23 cellular contexts compared by ENCODE assay signal in the genomic region with DNA sequence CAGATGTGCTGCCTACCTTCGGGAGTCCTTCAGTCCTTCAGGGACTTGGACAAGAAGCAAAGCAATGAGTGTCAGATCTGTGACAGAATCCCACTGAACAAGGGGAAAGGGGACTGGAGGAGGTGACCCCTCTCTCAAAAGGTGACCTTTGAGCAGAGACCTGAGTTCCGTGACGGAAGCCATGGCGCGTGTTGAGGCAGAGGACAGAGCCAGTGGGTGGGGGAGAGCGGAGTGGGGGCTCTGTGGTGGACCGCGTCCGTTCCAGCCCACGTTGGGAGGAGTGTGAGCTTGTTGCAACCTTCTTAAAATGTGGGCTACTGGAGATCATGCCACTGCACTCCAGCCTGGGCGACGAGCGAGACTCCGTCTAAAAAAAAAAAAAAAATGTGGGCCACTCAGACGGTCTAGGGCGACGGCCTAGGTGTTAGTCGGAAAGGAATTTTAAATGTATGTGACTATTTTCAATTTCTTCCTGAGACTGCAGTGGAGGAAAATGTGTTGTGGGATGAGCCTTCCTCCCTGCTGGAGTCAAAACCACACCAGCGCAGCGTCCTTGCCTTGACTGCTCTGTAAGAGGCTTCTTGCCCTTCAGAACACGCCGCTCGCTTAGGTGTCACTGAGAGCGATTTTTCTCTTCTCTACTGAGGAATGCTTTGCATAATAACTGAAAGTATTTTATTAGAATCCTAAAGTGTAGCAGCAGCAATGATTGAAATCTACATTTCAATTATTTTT.
DNase-seq lines count a peak whose midpoint lies in the region; ATAC-seq and TF ChIP-seq lines count a peak whose summit lies in the region.
"Had no signal": no experiment of that assay in that cellular context is flagged by ENCODE, and none has a peak within 500 bp of the region (broad histone marks: within the 10 kb centered on the region; RNA-seq: fewer than 3 reads in every experiment).

No MANE protein-coding gene starts in this region.

- H3K9me2 ChIP-seq in MM.1S (replicated peaks; ENCODE audit: insufficient read depth, low read length), result no peaks in the 10 kb centered on the region

- H3K27ac Mint-ChIP-seq in activated T-cell treated with anti-CD3 and anti-CD28 coated beads, Interleukin-2, amount 50 U/mL, for 24 hours, result peak overlapping the region; percentile 86
- H3K27ac Mint-ChIP-seq in activated CD4-positive, alpha-beta memory T cell treated with anti-CD3 and anti-CD28 coated beads, Interleukin-2, amount 10 ng/mL, durations not matched to agents 7 days and 5 days, result peak overlapping the region; percentile 28
- peak overlapping the region; percentile 85 for H3K27ac Mint-ChIP-seq in stimulated activated naive B cell treated with anti-CD40 and anti-IgM and Interleukin-4, amounts not matched to agents 10 μg/mL and 1 μg/mL and 100 μg/mL, for 72 hours
- H3K27ac Mint-ChIP-seq: HFFc6 had no signal

- H3K4me1 ChIP-seq in MM.1S (ENCODE audit: low read length) (no peaks in the 10 kb centered on the region), mammary epithelial cell (ENCODE audit: insufficient read depth, low read length) (no peaks in the 10 kb centered on the region)
- H3K4me1 ChIP-seq: A549, ascending aorta had no signal

- H3K4me2 ChIP-seq in MM.1S (ENCODE audit: low read depth, low read length), result no peak overlapping the region
- H3K4me2 ChIP-seq in mammary epithelial cell (ENCODE audit: insufficient read depth, low read depth, low read length), result no peak overlapping the region
- H3K4me2 ChIP-seq: A549 had no signal

- CTCF ChIA-PET in activated CD4-positive, alpha-beta memory T cell treated with anti-CD3 and anti-CD28 coated beads, Interleukin-2, amount 10 ng/mL, durations not matched to agents 7 days and 5 days (lab: Charles Lee), result no interaction called here
- CTCF ChIA-PET in mammary epithelial cell (lab: Charles Lee; ENCODE audit: low non-redundant PET), result no interaction called here

- H3K4me3 Mint-ChIP-seq in activated T-cell treated with anti-CD3 and anti-CD28 coated beads, Interleukin-2, amount 50 U/mL, for 24 hours, result no peak overlapping the region
- H3K4me3 Mint-ChIP-seq in activated CD4-positive, alpha-beta memory T cell treated with anti-CD3 and anti-CD28 coated beads, Interleukin-2, amount 10 ng/mL, durations not matched to agents 7 days and 5 days, result no peak overlapping the region
- H3K4me3 Mint-ChIP-seq in stimulated activated naive B cell treated with anti-CD40 and anti-IgM and Interleukin-4, amounts not matched to agents 10 μg/mL and 1 μg/mL and 100 μg/mL, for 72 hours, result no peak overlapping the region
- H3K4me3 Mint-ChIP-seq: HFFc6 had no signal

- no peak overlapping the region for H3K4me3 ChIP-seq in MM.1S (ENCODE audit: low read length)
- no peak overlapping the region for H3K4me3 ChIP-seq in mammary epithelial cell (replicated peaks in 1 of 3; ENCODE audit: insufficient read depth in 1 of 3, low read depth in 2 of 3, low read length in 3 of 3)
- H3K4me3 ChIP-seq: A549, ascending aorta, lower lobe of right lung, upper lobe of left lung had no signal

- no peaks in the 10 kb centered on the region for H3K27me3 Mint-ChIP-seq in activated T-cell treated with anti-CD3 and anti-CD28 coated beads, Interleukin-2, amount 50 U/mL, for 24 hours
- H3K27me3 Mint-ChIP-seq in activated CD4-positive, alpha-beta memory T cell treated with anti-CD3 and anti-CD28 coated beads, Interleukin-2, amount 10 ng/mL, durations not matched to agents 7 days and 5 days, result no peaks in the 10 kb centered on the region
- H3K27me3 Mint-ChIP-seq in stimulated activated naive B cell treated with anti-CD40 and anti-IgM and Interleukin-4, amounts not matched to agents 10 μg/mL and 1 μg/mL and 100 μg/mL, for 72 hours, result no peaks in the 10 kb centered on the region

- peaks cover 96% of the 10 kb centered on the region for H3K36me3 Mint-ChIP-seq in activated T-cell treated with anti-CD3 and anti-CD28 coated beads, Interleukin-2, amount 50 U/mL, for 24 hours (ENCODE audit: low read depth)
- H3K36me3 Mint-ChIP-seq in activated CD4-positive, alpha-beta memory T cell treated with anti-CD3 and anti-CD28 coated beads, Interleukin-2, amount 10 ng/mL, durations not matched to agents 7 days and 5 days (ENCODE audit: low read depth), result peaks cover 75% of the 10 kb centered on the region
- peaks cover 49 to 59% of the 10 kb centered on the region in 2 donors for H3K36me3 Mint-ChIP-seq in stimulated activated naive B cell treated with anti-CD40 and anti-IgM and Interleukin-4, amounts not matched to agents 10 μg/mL and 1 μg/mL and 100 μg/mL, for 72 hours

- in situ Hi-C loops in mammary epithelial cell (cut with MboI; ENCODE audit: low sequenced_read_pairs in 2 of 2), result no loop called here

- dilution Hi-C loops in mammary epithelial cell (cut with HindIII; ENCODE audit: low sequenced_read_pairs), result no loop called here

- H4K20me1 ChIP-seq in MM.1S (ENCODE audit: insufficient read depth, low read length), result peaks cover 3% of the 10 kb centered on the region; the same call in 1 of the 2 replicates
- no peaks in the 10 kb centered on the region for H4K20me1 ChIP-seq in mammary epithelial cell (ENCODE audit: insufficient read depth, low read length)

- H3K27me3 ChIP-seq in MM.1S (replicated peaks; ENCODE audit: insufficient read depth, low read length) (no peaks in the 10 kb centered on the region), mammary epithelial cell (ENCODE audit: insufficient read depth, low read length) (no peaks in the 10 kb centered on the region)
- H3K27me3 ChIP-seq: ascending aorta, neutrophil, upper lobe of left lung had no signal

- H3F3A ChIP-seq in MM.1S (ENCODE audit: insufficient read depth, low read length), result peaks cover 44% of the 10 kb centered on the region

- peaks cover 47% of the 10 kb centered on the region for H3K36me3 ChIP-seq in MM.1S (replicated peaks; ENCODE audit: insufficient read depth, low read length)
- no peaks in the 10 kb centered on the region for H3K36me3 ChIP-seq in mammary epithelial cell (ENCODE audit: insufficient read depth, low read length)

- POLR2A ChIA-PET in activated CD4-positive, alpha-beta memory T cell treated with anti-CD3 and anti-CD28 coated beads, Interleukin-2, amount 10 ng/mL, durations not matched to agents 7 days and 5 days (lab: Charles Lee), result interaction anchor here (1.2 to 1.6 kb wide), 3 partner anchors 9 to 14 kb away, joined by 3 to 5 read pairs (median 5); no protein-coding TSS in a partner anchor

- no peak for ATAC-seq in stimulated activated naive B cell treated with anti-CD40 and anti-IgM and Interleukin-4, amounts not matched to agents 10 μg/mL and 1 μg/mL and 100 μg/mL, for 72 hours (replicated peaks)
- ATAC-seq: A549; activated CD4-positive, CD25-positive, alpha-beta regulatory T cell treated with anti-CD3 and anti-CD28 coated beads, Interleukin-2, amount 50 U/mL, for 24 hours; lower lobe of right lung had no signal

- intact Hi-C loops in mammary epithelial cell (cut with micrococcal nuclease), result no loop called here

- no TSS peak for BruUV-seq in mammary epithelial cell (replicated peaks; lab: Mats Ljungman, UMichigan)

- H3K9me3 Mint-ChIP-seq in activated T-cell treated with anti-CD3 and anti-CD28 coated beads, Interleukin-2, amount 50 U/mL, for 24 hours, result no peaks in the 10 kb centered on the region
- H3K9me3 Mint-ChIP-seq in activated CD4-positive, alpha-beta memory T cell treated with anti-CD3 and anti-CD28 coated beads, Interleukin-2, amount 10 ng/mL, durations not matched to agents 7 days and 5 days, result no peaks in the 10 kb centered on the region
- H3K9me3 Mint-ChIP-seq in stimulated activated naive B cell treated with anti-CD40 and anti-IgM and Interleukin-4, amounts not matched to agents 10 μg/mL and 1 μg/mL and 100 μg/mL, for 72 hours, result no peaks in the 10 kb centered on the region

- H3K4me1 Mint-ChIP-seq in activated T-cell treated with anti-CD3 and anti-CD28 coated beads, Interleukin-2, amount 50 U/mL, for 24 hours (ENCODE audit: low read depth), result peaks cover 56% of the 10 kb centered on the region
- peaks cover 21% of the 10 kb centered on the region for H3K4me1 Mint-ChIP-seq in activated CD4-positive, alpha-beta memory T cell treated with anti-CD3 and anti-CD28 coated beads, Interleukin-2, amount 10 ng/mL, durations not matched to agents 7 days and 5 days
- H3K4me1 Mint-ChIP-seq in stimulated activated naive B cell treated with anti-CD40 and anti-IgM and Interleukin-4, amounts not matched to agents 10 μg/mL and 1 μg/mL and 100 μg/mL, for 72 hours, result peaks cover 24 to 33% of the 10 kb centered on the region in 2 donors

- H3K79me2 ChIP-seq in MM.1S (ENCODE audit: low read length) (peaks cover 97% of the 10 kb centered on the region), mammary epithelial cell (ENCODE audit: insufficient read depth, low read length) (no peaks in the 10 kb centered on the region)

- 87% methylated on average over 21 of the region's 24 CpGs for WGBS in mammary epithelial cell (ENCODE audit: low coverage, missing lambda C conversion rate)

- peak; percentile 28 for DNase-seq in activated T-cell treated with anti-CD3 and anti-CD28 coated beads, Interleukin-2, amount 50 U/mL, for 24 hours
- DNase-seq in activated T-cell treated with anti-CD3 and anti-CD28 coated beads for 4 hours (no peak), ecto neural progenitor cell (ENCODE audit: low spot score) (peak; percentile 12), MM.1S (no peak), OCI-M2 (lab: John Stamatoyannopoulos, UW; ENCODE audit: unreplicated experiment) (no peak), mammary epithelial cell (no peak)
- DNase-seq in activated CD4-positive, alpha-beta memory T cell treated with anti-CD3 and anti-CD28 coated beads, Interleukin-2, amount 10 ng/mL, durations not matched to agents 7 days and 5 days, result no peak
- DNase-seq in stimulated activated naive B cell treated with anti-CD40 and anti-IgM and Interleukin-4, amounts not matched to agents 10 μg/mL and 1 μg/mL and 100 μg/mL, for 72 hours, result no peak
- DNase-seq: activated gamma-delta T cell treated with Interleukin-2 at 50 U/mL for 16 hours; central memory CD4-positive, alpha-beta T cell; dermis blood vessel endothelial cell; DMS79 treated with DMSO at 0.1 percent for 48 hours; glutamatergic neuron; HFFc6; lower lobe of right lung; NCI-H1092; NCI-H1930; NCI-H526 treated with DMSO at 0.1 percent for 48 hours; upper lobe of left lung had no signal

- H2AFZ ChIP-seq in MM.1S (ENCODE audit: low read length) (no peak overlapping the region), mammary epithelial cell (ENCODE audit: low read depth, low read length) (no peak overlapping the region)

- H3K9me3 ChIP-seq in MM.1S (replicated peaks; ENCODE audit: insufficient read depth, low read length) (no peaks in the 10 kb centered on the region), mammary epithelial cell (replicated peaks; ENCODE audit: insufficient read depth, low read length) (peaks cover 20% of the 10 kb centered on the region)
- H3K9me3 ChIP-seq: A549, ascending aorta, lower lobe of right lung, neutrophil, upper lobe of left lung had no signal

- H3K9ac ChIP-seq in MM.1S (ENCODE audit: low read length) (no peak overlapping the region), mammary epithelial cell (ENCODE audit: insufficient read depth, low read length) (no peak overlapping the region)

- H3K27ac ChIP-seq in MM.1S (ENCODE audit: low read length) (no peak overlapping the region), mammary epithelial cell (ENCODE audit: insufficient read depth, low read depth, low read length) (no peak overlapping the region)
- H3K27ac ChIP-seq: A549, ascending aorta, lower lobe of right lung, neutrophil, upper lobe of left lung had no signal

- TF ChIP-seq CTCF in MM.1S (IDR thresholded peaks at IDR 0.05; ENCODE audit: low read length), result no peak
- no peak for TF ChIP-seq CTCF in mammary epithelial cell (conservative IDR thresholded peaks at IDR 0.05 in 1 of 2, IDR thresholded peaks at IDR 0.05 in 1 of 2; ENCODE audit: extremely low read depth in 1 of 2, insufficient read depth in 1 of 2, low read depth in 1 of 2, low read length in 2 of 2)

Comparison
In these comparisons a context has a peak if more than half of its experiments do, and no peak if none do; other contexts are left out.
1. DNase-seq: peak in activated T-cell treated with anti-CD3 and anti-CD28 coated beads, Interleukin-2, amount 50 U/mL, for 24 hours (single experiment) and ecto neural progenitor cell (single experiment); none in activated T-cell treated with anti-CD3 and anti-CD28 coated beads for 4 hours (single experiment), activated CD4-positive, alpha-beta memory T cell treated with anti-CD3 and anti-CD28 coated beads, Interleukin-2, amount 10 ng/mL, durations not matched to agents 7 days and 5 days (single experiment), stimulated activated naive B cell treated with anti-CD40 and anti-IgM and Interleukin-4, amounts not matched to agents 10 μg/mL and 1 μg/mL and 100 μg/mL, for 72 hours (single experiment), MM.1S (single experiment), OCI-M2 (single experiment) and mammary epithelial cell (single experiment).
2. H3K27ac Mint-ChIP-seq: peak in every context shown above with its lines; median percentile 86 in activated T-cell treated with anti-CD3 and anti-CD28 coated beads, Interleukin-2, amount 50 U/mL, for 24 hours; 85 in stimulated activated naive B cell treated with anti-CD40 and anti-IgM and Interleukin-4, amounts not matched to agents 10 μg/mL and 1 μg/mL and 100 μg/mL, for 72 hours; 28 in activated CD4-positive, alpha-beta memory T cell treated with anti-CD3 and anti-CD28 coated beads, Interleukin-2, amount 10 ng/mL, durations not matched to agents 7 days and 5 days.